ENCODE assay signal across 8 cellular contexts in genomic region chr4:2220016-2220620, GRCh38. TPM values are rescaled to one million over a fixed set of nuclear protein-coding genes. Genes with fewer than 3 reads are reported as not detected.
DNase-seq lines count a peak whose midpoint lies in the region; ATAC-seq and TF ChIP-seq lines count a peak whose summit lies in the region.

No MANE protein-coding gene starts in this region.

- POLR2A ChIA-PET in PC-3 (lab: Charles Lee; ENCODE audit: unreplicated experiment), result interaction anchor here (0.5 kb wide), 1 partner anchor 11 kb away, joined by 3 read pairs; no protein-coding TSS in a partner anchor

- H3K27me3 ChIP-seq in GM06990 (replicated peaks; ENCODE audit: control insufficient read depth, insufficient read depth, low read length), result no peaks in the 10 kb centered on the region
- no peaks in the 10 kb centered on the region for H3K27me3 ChIP-seq in PC-3 (ENCODE audit: low read length)

- DNase-seq in GM06990 (ENCODE audit: extremely low read depth, insufficient read length) (peak; percentile 22), HUDEP-2 (lab: John Stamatoyannopoulos, UW; ENCODE audit: unreplicated experiment in 76 of 76) (peak in 68 of 76 experiments; percentile 1 to 76 (median 47)), PC-3 (peak; percentile 78), fibroblast of gingiva (ENCODE audit: low read depth) (peak; percentile 51)
- DNase-seq in activated T-cell treated with anti-CD3 and anti-CD28 coated beads, Interleukin-2, amount 50 U/mL, for 24 hours, result peak; percentile 84
- DNase-seq in stimulated activated naive CD4-positive, alpha-beta T cell (lab: John Stamatoyannopoulos, UW), result peak; percentile 60 to 82 (median 70)

- H3K4me1 ChIP-seq in PC-3 (ENCODE audit: insufficient read depth, low read length), result peaks cover 29% of the 10 kb centered on the region

- no peaks in the 10 kb centered on the region for H3F3A ChIP-seq in PC-3 (ENCODE audit: low read length, unreplicated experiment)

- no peak overlapping the region for H3K27ac ChIP-seq in PC-3 (ENCODE audit: low read length)

- TF ChIP-seq CTCF in GM06990 (IDR thresholded peaks at IDR 0.05; ENCODE audit: insufficient read depth, low read length, poor library complexity, severe bottlenecking) (peak; percentile 94), PC-3 (conservative IDR thresholded peaks at IDR 0.05; ENCODE audit: low read depth, low read length) (peak; percentile 87), nephron (IDR thresholded peaks at IDR 0.05; ENCODE audit: unreplicated experiment in 3 of 3) (peak; percentile 79 to 86 (median 83))

- no peaks in the 10 kb centered on the region for H4K20me1 ChIP-seq in PC-3 (ENCODE audit: low read length)

- H3K36me3 ChIP-seq in GM06990 (ENCODE audit: control insufficient read depth, insufficient read depth, low read length) (0 out of 2 replicates have a peak, but pooled peaks cover 2% of the 10 kb centered on the region), PC-3 (ENCODE audit: low read depth, low read length) (no peaks in the 10 kb centered on the region)

- peaks cover 10% of the 10 kb centered on the region for H3K36me3 Mint-ChIP-seq in activated T-cell treated with anti-CD3 and anti-CD28 coated beads, Interleukin-2, amount 50 U/mL, for 24 hours (ENCODE audit: low read depth)
- no peaks in the 10 kb centered on the region for H3K36me3 Mint-ChIP-seq in nephron (ENCODE audit: low read depth)

- no TSS peak for BruUV-seq in PC-3 (replicated peaks; lab: Mats Ljungman, UMichigan)

- CTCF ChIA-PET in PC-3 (lab: Charles Lee), result interaction anchor here (0.6 to 1.1 kb wide), 4 partner anchors 18 to 446 kb away, joined by 3 read pairs; no protein-coding TSS in a partner anchor

- intact Hi-C loops in PC-3 (cut with micrococcal nuclease), result loop anchor here (5.0 kb wide), 1 partner anchor 242 kb away; no protein-coding TSS in a partner anchor

- no peak overlapping the region for H3K4me3 Mint-ChIP-seq in activated T-cell treated with anti-CD3 and anti-CD28 coated beads, Interleukin-2, amount 50 U/mL, for 24 hours
- no peak overlapping the region for H3K4me3 Mint-ChIP-seq in nephron

- peaks cover 4% of the 10 kb centered on the region for H3K4me1 Mint-ChIP-seq in activated T-cell treated with anti-CD3 and anti-CD28 coated beads, Interleukin-2, amount 50 U/mL, for 24 hours (ENCODE audit: low read depth)
- H3K4me1 Mint-ChIP-seq in nephron, result peaks cover 5% of the 10 kb centered on the region

- H3K4me2 ChIP-seq in PC-3 (ENCODE audit: low read length), result no peak overlapping the region

- H3K9me3 Mint-ChIP-seq in activated T-cell treated with anti-CD3 and anti-CD28 coated beads, Interleukin-2, amount 50 U/mL, for 24 hours, result no peaks in the 10 kb centered on the region
- H3K9me3 Mint-ChIP-seq in nephron, result no peaks in the 10 kb centered on the region

- ATAC-seq in PC-3 (peak; percentile 77), GM18519 (IDR thresholded peaks at IDR 0.05; ENCODE audit: low FRiP score, unreplicated experiment) (no peak)

- H3K9ac ChIP-seq in PC-3 (ENCODE audit: low read length), result no peak overlapping the region

- no peak overlapping the region for H3K27ac Mint-ChIP-seq in activated T-cell treated with anti-CD3 and anti-CD28 coated beads, Interleukin-2, amount 50 U/mL, for 24 hours
- no peak overlapping the region for H3K27ac Mint-ChIP-seq in nephron

- H3K79me2 ChIP-seq in PC-3 (ENCODE audit: low read length), result no peaks in the 10 kb centered on the region

- H3K4me3 ChIP-seq in GM06990 (replicated peaks; ENCODE audit: low read depth, low read length) (no peak overlapping the region), PC-3 (ENCODE audit: low read length) (no peak overlapping the region)

- no peaks in the 10 kb centered on the region for H3K9me2 ChIP-seq in PC-3 (replicated peaks; ENCODE audit: low read length)

- no peaks in the 10 kb centered on the region for H3K9me3 ChIP-seq in PC-3 (ENCODE audit: low read length)

- H3K27me3 Mint-ChIP-seq in activated T-cell treated with anti-CD3 and anti-CD28 coated beads, Interleukin-2, amount 50 U/mL, for 24 hours, result no peaks in the 10 kb centered on the region
- H3K27me3 Mint-ChIP-seq in nephron (ENCODE audit: low read depth), result no peaks in the 10 kb centered on the region

- H2AFZ ChIP-seq in PC-3 (ENCODE audit: low read length), result no peak overlapping the region

RNA-seq across cellular contexts. Expression of gene HAUS3, which starts 21.8 kb away (rescaled TPM):
- total RNA-seq in PC-3 (2014; rRNA removed), result 6.2 and 9.5 TPM in 2 replicates

RNA-seq across cellular contexts. Expression of gene POLN, which starts 21.8 kb away (rescaled TPM):
- 0.26 and 1.5 TPM in 2 replicates for total RNA-seq in PC-3 (2014; rRNA removed)

RNA-seq across cellular contexts. Expression of gene MXD4, which starts 41.8 kb away (rescaled TPM):
- 18.9 and 27.6 TPM in 2 replicates for total RNA-seq in PC-3 (2014; rRNA removed)

Comparison
In these comparisons a context has a peak if more than half of its experiments do, and no peak if none do; other contexts are left out.
1. DNase-seq: peak in every context shown above with its lines; median percentile 84 in activated T-cell treated with anti-CD3 and anti-CD28 coated beads, Interleukin-2, amount 50 U/mL, for 24 hours; 78 in PC-3; 70 in stimulated activated naive CD4-positive, alpha-beta T cell; 51 in fibroblast of gingiva; 47 in HUDEP-2; 22 in GM06990.